34 cellular contexts compared by ENCODE assay signal in genomic region chr10:131511391-131511790, GRCh38.
"Had no signal": no experiment of that assay in that cellular context is flagged by ENCODE, and none has a peak within 500 bp of the region (broad histone marks: within the 10 kb centered on the region; RNA-seq: fewer than 3 reads in every experiment).

No MANE protein-coding gene starts in this region.

- H3K4me2 ChIP-seq: KMS-11 had no signal

- H3K9ac ChIP-seq: KMS-11 had no signal

- H3K36me3 ChIP-seq: MG63 had no signal

- H3K27ac ChIP-seq: KMS-11 had no signal

- H3K9me3 ChIP-seq: MG63 had no signal

- DNase-seq: Karpas-422, Kasumi-1, MG63, MM.1S, MV-4-11, NCI-H1048, NCI-H1092, NCI-H1092 treated with DMSO at 0.1 percent for 48 hours, NCI-H1105, NCI-H1105 treated with DMSO at 0.1 percent for 48 hours, NCI-H1417, NCI-H1417 treated with DMSO at 0.1 percent for 48 hours, NCI-H1436, NCI-H1436 treated with DMSO at 0.1 percent for 48 hours, NCI-H146, NCI-H1694, NCI-H1694 treated with DMSO at 0.1 percent for 48 hours, NCI-H187, NCI-H187 treated with DMSO at 0.1 percent for 48 hours, NCI-H1930, NCI-H2029, NCI-H2029 treated with DMSO at 0.1 percent for 48 hours, NCI-H2081, NCI-H2081 treated with DMSO at 0.1 percent for 48 hours, NCI-H2107, NCI-H2171, NCI-H2171 treated with DMSO at 0.1 percent for 48 hours, NCI-H2227 treated with DMSO at 0.1 percent for 48 hours, NCI-H226, NCI-H345, NCI-H446, NCI-H446 treated with DMSO at 0.1 percent for 48 hours, NCI-H510A had no signal

- H3K4me3 ChIP-seq: MG63 had no signal
